1 cellular context compared by ENCODE assay signal in the genomic region with DNA sequence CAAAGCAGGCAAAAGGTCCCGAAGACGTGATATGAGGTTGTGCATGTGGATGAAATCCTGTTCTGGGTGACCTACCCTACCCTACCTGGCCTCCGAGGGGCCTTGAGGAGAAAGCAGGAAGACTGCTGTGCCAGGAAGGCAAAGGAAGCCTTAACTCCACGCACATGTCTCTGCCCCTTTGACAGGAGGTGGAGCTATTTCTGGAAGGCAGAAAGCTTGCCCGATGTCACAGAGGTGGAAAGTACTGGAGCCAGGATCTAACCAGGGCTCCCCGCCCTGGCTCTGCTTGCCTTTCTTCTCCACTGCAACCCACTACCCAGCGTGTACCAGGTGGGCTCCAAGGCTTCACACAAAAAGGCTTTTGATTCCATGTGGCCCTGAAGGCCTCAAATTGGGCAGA.
TF ChIP-seq lines count a peak whose summit lies in the region.

No MANE protein-coding gene starts in this region.

TF ChIP-seq in SK-N-SH treated with all-trans-retinoic acid at 6 μM for 48 hours, 23 proteins besides CTCF, POLR2A, EP300 and RAD21:
- TF ChIP-seq ISL1 (CRISPR knock-in tag; IDR thresholded peaks at IDR 0.05) (no peak), ARNTL (CRISPR knock-in tag; IDR thresholded peaks at IDR 0.05; ENCODE audit: borderline replicate concordance, low read depth) (no peak), ZNF565 (CRISPR knock-in tag; conservative IDR thresholded peaks at IDR 0.05; ENCODE audit: low read depth) (no peak)
TF ChIP-seq in SK-N-SH treated with all-trans-retinoic acid at 6 μM for 48 hours: peak in this region for 0.
